In genomic region chr5:6715758-6716633, GRCh38 we compare ENCODE assay signal across 1 cellular context.
TF ChIP-seq lines count a peak whose summit lies in the region.

No MANE protein-coding gene starts in this region.

TF ChIP-seq in K562, 482 proteins besides CTCF, POLR2A, EP300 and RAD21 (continued from another document):
- TF ChIP-seq RREB1 (CRISPR knock-in tag; IDR thresholded peaks at IDR 0.05) (no peak), CBX5 (IDR thresholded peaks at IDR 0.05; ENCODE audit: borderline replicate concordance, low read depth) (no peak), KLF13 (tag; IDR thresholded peaks at IDR 0.05; ENCODE audit: borderline replicate concordance, low read depth) (no peak)
- TF ChIP-seq, protein P1, sequence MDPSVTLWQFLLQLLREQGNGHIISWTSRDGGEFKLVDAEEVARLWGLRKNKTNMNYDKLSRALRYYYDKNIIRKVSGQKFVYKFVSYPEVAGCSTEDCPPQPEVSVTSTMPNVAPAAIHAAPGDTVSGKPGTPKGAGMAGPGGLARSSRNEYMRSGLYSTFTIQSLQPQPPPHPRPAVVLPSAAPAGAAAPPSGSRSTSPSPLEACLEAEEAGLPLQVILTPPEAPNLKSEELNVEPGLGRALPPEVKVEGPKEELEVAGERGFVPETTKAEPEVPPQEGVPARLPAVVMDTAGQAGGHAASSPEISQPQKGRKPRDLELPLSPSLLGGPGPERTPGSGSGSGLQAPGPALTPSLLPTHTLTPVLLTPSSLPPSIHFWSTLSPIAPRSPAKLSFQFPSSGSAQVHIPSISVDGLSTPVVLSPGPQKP (CRISPR knock-in tag; IDR thresholded peaks at IDR 0.05), result no peak
